22 cellular contexts compared by ENCODE assay signal in the genomic region with DNA sequence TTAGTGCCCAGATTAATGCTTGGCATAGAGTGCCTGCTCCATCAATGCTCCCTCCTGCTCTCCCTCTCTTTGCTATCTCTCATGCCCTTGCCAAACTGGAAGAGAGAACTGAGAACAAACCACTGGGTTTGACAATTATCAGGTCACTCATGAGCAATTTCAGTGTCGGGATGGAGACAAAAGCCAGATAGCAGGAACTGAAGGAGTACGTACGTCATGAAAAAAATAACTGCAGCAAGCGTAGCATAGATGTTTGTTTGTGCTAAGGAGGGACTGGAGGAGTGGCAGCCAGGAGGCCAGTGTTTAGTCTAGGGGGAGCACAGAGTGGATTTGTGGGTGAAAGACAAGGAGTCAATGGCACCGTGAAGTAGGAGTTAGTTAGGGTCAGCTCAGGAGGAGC.
"Had no signal": no experiment of that assay in that cellular context is flagged by ENCODE, and none has a peak within 500 bp of the region (broad histone marks: within the 10 kb centered on the region; RNA-seq: fewer than 3 reads in every experiment).

No MANE protein-coding gene starts in this region.

- H3K27ac Mint-ChIP-seq: activated CD4-positive, alpha-beta memory T cell treated with anti-CD3 and anti-CD28 coated beads, Interleukin-2, amount 10 ng/mL, durations not matched to agents 7 days and 5 days; activated CD4-positive, alpha-beta T cell treated with anti-CD3 and anti-CD28 coated beads for 36 hours; activated naive CD8-positive, alpha-beta T cell treated with anti-CD3 and anti-CD28 coated beads, Interleukin-2, amount 10 ng/mL, durations not matched to agents 7 days and 5 days; T-helper 1 cell treated with Interleukin-12 subunit alpha and Interleukin-12 subunit beta and Interleukin-4 antibody, amounts not matched to agents 30 μg/mL and 1 μg/mL, for 36 hours had no signal

- H3K4me1 Mint-ChIP-seq: activated CD4-positive, alpha-beta memory T cell treated with anti-CD3 and anti-CD28 coated beads, Interleukin-2, amount 10 ng/mL, durations not matched to agents 7 days and 5 days; activated CD4-positive, alpha-beta T cell treated with anti-CD3 and anti-CD28 coated beads for 36 hours had no signal

- H3K27me3 ChIP-seq: adrenal gland had no signal

- H3K36me3 ChIP-seq: adrenal gland had no signal

- H3K4me3 Mint-ChIP-seq: activated CD4-positive, alpha-beta memory T cell treated with anti-CD3 and anti-CD28 coated beads, Interleukin-2, amount 10 ng/mL, durations not matched to agents 7 days and 5 days; activated CD4-positive, alpha-beta T cell treated with anti-CD3 and anti-CD28 coated beads for 36 hours; activated naive CD8-positive, alpha-beta T cell treated with anti-CD3 and anti-CD28 coated beads, Interleukin-2, amount 10 ng/mL, durations not matched to agents 7 days and 5 days; T-helper 1 cell treated with Interleukin-12 subunit alpha and Interleukin-12 subunit beta and Interleukin-4 antibody, amounts not matched to agents 30 μg/mL and 1 μg/mL, for 36 hours had no signal

- H3K4me3 ChIP-seq: adrenal gland, K562, PC-9, SK-N-MC had no signal

- H3K27me3 Mint-ChIP-seq: activated CD4-positive, alpha-beta memory T cell treated with anti-CD3 and anti-CD28 coated beads, Interleukin-2, amount 10 ng/mL, durations not matched to agents 7 days and 5 days; activated CD4-positive, alpha-beta T cell treated with anti-CD3 and anti-CD28 coated beads for 36 hours; activated naive CD8-positive, alpha-beta T cell treated with anti-CD3 and anti-CD28 coated beads, Interleukin-2, amount 10 ng/mL, durations not matched to agents 7 days and 5 days had no signal

- H3K4me2 ChIP-seq: PC-9 had no signal

- H3K4me1 ChIP-seq: adrenal gland had no signal

- H3K27ac ChIP-seq: adrenal gland, PC-9, SK-N-MC, VCaP had no signal

- H3K9me3 ChIP-seq: adrenal gland had no signal

- DNase-seq: activated CD4-positive, alpha-beta memory T cell treated with anti-CD3 and anti-CD28 coated beads, Interleukin-2, amount 10 ng/mL, durations not matched to agents 7 days and 5 days; activated CD4-positive, alpha-beta T cell treated with anti-CD3 and anti-CD28 coated beads for 36 hours; activated CD4-positive, alpha-beta T cell treated with anti-CD3 and anti-CD28 coated beads, Interleukin-2, amount 50 U/mL, for 1 hour; activated naive CD4-positive, alpha-beta T cell treated with anti-CD3 and anti-CD28 coated beads, Interleukin-2, amount 50 U/mL, for 16 hours; activated naive CD8-positive, alpha-beta T cell treated with anti-CD3 and anti-CD28 coated beads, Interleukin-2, amount 10 ng/mL, durations not matched to agents 7 days and 5 days; adrenal gland; aorta; central memory CD4-positive, alpha-beta T cell; Karpas-422; MM.1S; NCI-H1105; NCI-H1436; NCI-H1694 treated with DMSO at 0.1 percent for 48 hours; NCI-H2029 treated with DMSO at 0.1 percent for 48 hours; NCI-H446; NCI-H524; PC-9; SIG-M5 had no signal

- H3K9me3 Mint-ChIP-seq: activated CD4-positive, alpha-beta memory T cell treated with anti-CD3 and anti-CD28 coated beads, Interleukin-2, amount 10 ng/mL, durations not matched to agents 7 days and 5 days; activated naive CD8-positive, alpha-beta T cell treated with anti-CD3 and anti-CD28 coated beads, Interleukin-2, amount 10 ng/mL, durations not matched to agents 7 days and 5 days; T-helper 1 cell treated with Interleukin-12 subunit alpha and Interleukin-12 subunit beta and Interleukin-4 antibody, amounts not matched to agents 30 μg/mL and 1 μg/mL, for 36 hours had no signal

- H3K36me3 Mint-ChIP-seq: activated naive CD8-positive, alpha-beta T cell treated with anti-CD3 and anti-CD28 coated beads, Interleukin-2, amount 10 ng/mL, durations not matched to agents 7 days and 5 days had no signal

- H2AFZ ChIP-seq: PC-9 had no signal
